8 cellular contexts compared by ENCODE assay signal in the genomic region with DNA sequence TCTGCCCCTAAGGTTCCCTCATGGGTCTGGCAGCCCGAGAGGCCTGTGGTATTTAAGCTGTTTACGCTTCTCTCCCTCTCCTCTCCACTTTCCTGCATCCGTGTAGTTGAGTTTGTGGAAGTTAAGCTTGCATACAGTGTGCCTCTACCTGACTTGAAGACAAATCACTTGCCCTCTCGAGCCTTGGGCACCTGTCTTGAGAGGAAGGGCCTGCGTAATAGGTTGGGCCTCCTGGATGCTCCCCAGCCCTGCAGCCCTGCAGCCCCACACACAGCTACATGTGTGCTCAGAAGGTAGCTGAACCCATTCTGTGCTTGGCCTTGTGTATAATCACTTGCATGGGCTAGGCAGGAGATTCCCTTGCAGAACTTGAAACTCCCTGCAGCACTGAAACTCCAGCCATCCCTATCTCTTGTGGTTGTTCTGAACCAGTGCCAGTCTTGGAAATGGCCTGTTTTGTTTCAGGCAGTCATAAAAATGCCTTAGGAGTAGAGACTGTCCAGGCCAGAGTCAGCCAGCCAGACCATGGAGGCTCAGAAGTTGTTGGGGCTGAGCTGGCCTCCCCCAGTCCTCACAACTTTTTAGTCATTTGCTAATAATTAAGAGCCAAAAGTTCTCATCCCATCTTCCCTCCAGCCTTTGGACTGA.
DNase-seq lines count a peak whose midpoint lies in the region; ATAC-seq and TF ChIP-seq lines count a peak whose summit lies in the region.

No MANE protein-coding gene starts in this region.

- peak overlapping the region; percentile 64 for H3K4me3 Mint-ChIP-seq in activated naive CD4-positive, alpha-beta T cell treated with anti-CD3 and anti-CD28 coated beads, Interleukin-2, amount 50 U/mL, for 24 hours

- peak overlapping the region in 1 of 2 donors; percentile 61 for H3K27ac ChIP-seq in aorta (ENCODE audit: low read depth in 1 of 2, low read length in 2 of 2)

- WGBS in aorta, 2 donors: 59 to 76% methylated on average over 5 of the region's 5 CpGs

- no peaks in the 10 kb centered on the region for H3K27me3 ChIP-seq in aorta (ENCODE audit: control insufficient read depth in 1 of 2, insufficient read depth in 2 of 2, low read length in 1 of 2)

- peaks cover 7% of the 10 kb centered on the region for H3K36me3 Mint-ChIP-seq in activated naive CD4-positive, alpha-beta T cell treated with anti-CD3 and anti-CD28 coated beads, Interleukin-2, amount 50 U/mL, for 24 hours

- H3K36me3 ChIP-seq in mucosa of descending colon (ENCODE audit: low read depth): no peaks in the 10 kb centered on the region
- H3K36me3 ChIP-seq in aorta (ENCODE audit: control insufficient read depth in 1 of 2, insufficient read depth in 2 of 2, low read length in 1 of 2): no peaks in the 10 kb centered on the region

- H3K9me3 ChIP-seq in mucosa of descending colon (no peaks in the 10 kb centered on the region), aorta (ENCODE audit: control insufficient read depth, low read length) (no peaks in the 10 kb centered on the region)

- H3K4me1 Mint-ChIP-seq in activated naive CD4-positive, alpha-beta T cell treated with anti-CD3 and anti-CD28 coated beads, Interleukin-2, amount 50 U/mL, for 24 hours: peaks cover 54% of the 10 kb centered on the region

- no peaks in the 10 kb centered on the region for H3K27me3 Mint-ChIP-seq in activated naive CD4-positive, alpha-beta T cell treated with anti-CD3 and anti-CD28 coated beads, Interleukin-2, amount 50 U/mL, for 24 hours

- ATAC-seq in mucosa of descending colon (peak; percentile 56), aorta (ENCODE audit: low FRiP score) (peak; percentile 80)

- no peak overlapping the region for H3K4me3 ChIP-seq in choroid plexus epithelial cell (ENCODE audit: low read depth, low read length)
- no peak overlapping the region for H3K4me3 ChIP-seq in mucosa of descending colon
- no peak overlapping the region for H3K4me3 ChIP-seq in aorta (ENCODE audit: low read length in 2 of 2)

- no peaks in the 10 kb centered on the region for H3K9me3 Mint-ChIP-seq in activated naive CD4-positive, alpha-beta T cell treated with anti-CD3 and anti-CD28 coated beads, Interleukin-2, amount 50 U/mL, for 24 hours

- intact Hi-C loops in mucosa of descending colon (cut with DNase I, micrococcal nuclease): no loop called here
- intact Hi-C loops in aorta (cut with DNase I): no loop called here

- peak overlapping the region; percentile 83 for H3K27ac Mint-ChIP-seq in activated naive CD4-positive, alpha-beta T cell treated with anti-CD3 and anti-CD28 coated beads, Interleukin-2, amount 50 U/mL, for 24 hours

- H3K4me1 ChIP-seq in mucosa of descending colon (ENCODE audit: low read depth) (peaks cover 25% of the 10 kb centered on the region), aorta (ENCODE audit: control insufficient read depth in 1 of 2, insufficient read depth in 2 of 2, low read length in 2 of 2) (no peaks in the 10 kb centered on the region)

- DNase-seq in activated naive CD4-positive, alpha-beta T cell treated with Interleukin-2 at 50 U/mL for 16 hours: no peak
- DNase-seq in choroid plexus epithelial cell (ENCODE audit: low read depth) (peak; percentile 74), mucosa of descending colon (peak in 1 of 3 donors; percentile 55), aorta (peak; percentile 38 to 68), amniotic stem cell (lab: John Stamatoyannopoulos, UW) (no peak), MV-4-11 (lab: John Stamatoyannopoulos, UW) (no peak), NCI-H2107 (lab: John Stamatoyannopoulos, UW) (no peak)

- TF ChIP-seq CTCF in choroid plexus epithelial cell (conservative IDR thresholded peaks at IDR 0.05; ENCODE audit: low read depth, low read length) (no peak), mucosa of descending colon (IDR thresholded peaks at IDR 0.05) (no peak)

Comparison
In these comparisons a context has a peak if more than half of its experiments do, and no peak if none do; other contexts are left out.
1. DNase-seq: peak in choroid plexus epithelial cell (single experiment) and aorta (2 of 2); none in activated naive CD4-positive, alpha-beta T cell treated with Interleukin-2 at 50 U/mL for 16 hours (single experiment), amniotic stem cell (single experiment), MV-4-11 (single experiment) and NCI-H2107 (single experiment).